Comparison of ENCODE assay signal across 1 cellular context in genomic region chr15:41790169-41790568, GRCh38.
TF ChIP-seq lines count a peak whose summit lies in the region.

No MANE protein-coding gene starts in this region.

TF ChIP-seq in HCT116, 20 proteins besides CTCF, POLR2A, EP300 and RAD21 (continued from another document):
- TF ChIP-seq REST (IDR thresholded peaks at IDR 0.05; ENCODE audit: low read depth) (no peak), JUND (IDR thresholded peaks at IDR 0.05) (no peak), ZNF274 (IDR thresholded peaks at IDR 0.05; ENCODE audit: low read depth, low read length) (no peak), FOSL1 (IDR thresholded peaks at IDR 0.05; ENCODE audit: low read depth) (no peak), CBX3 (IDR thresholded peaks at IDR 0.05; ENCODE audit: low read depth) (no peak), SP1 (IDR thresholded peaks at IDR 0.05; ENCODE audit: low read depth) (no peak), TCF7L2 (IDR thresholded peaks at IDR 0.05; ENCODE audit: borderline replicate concordance, extremely low read depth, insufficient read depth, insufficient read length) (no peak), ZFX (IDR thresholded peaks at IDR 0.05) (no peak), EZH2phosphoT487 (IDR thresholded peaks at IDR 0.05; ENCODE audit: borderline replicate concordance) (no peak)
